ENCODE assay signal across 23 cellular contexts in genomic region chr2:158905824-158906223, GRCh38.
"Had no signal": no experiment of that assay in that cellular context is flagged by ENCODE, and none has a peak within 500 bp of the region (broad histone marks: within the 10 kb centered on the region; RNA-seq: fewer than 3 reads in every experiment).

No MANE protein-coding gene starts in this region.

- H3K4me1 ChIP-seq: psoas muscle, uterus had no signal

- H3K36me3 ChIP-seq: neutrophil, spleen, uterus had no signal

- H3K27me3 Mint-ChIP-seq: stimulated activated naive CD8-positive, alpha-beta T cell treated with anti-CD3 and anti-CD28 coated beads, Interleukin-15, amount 100 ng/mL, for 72 hours; type B pancreatic cell had no signal

- DNase-seq: cortex of kidney; dorsolateral prefrontal cortex; effector CD8-positive, alpha-beta T cell; foreskin melanocyte; head of caudate nucleus; left colon; mammary epithelial cell; natural killer cell; psoas muscle; retina; spleen; stimulated activated CD4-positive, alpha-beta T cell treated with anti-CD3 and anti-CD28 coated beads, Interleukin-15, amount 100 ng/mL, for 24 hours; stimulated activated CD4-positive, alpha-beta T cell treated with anti-CD3 and anti-CD28 coated beads, Interleukin-2, amount 100 ng/mL, for 24 hours; stimulated activated CD4-positive, alpha-beta T cell treated with anti-CD3 and anti-CD28 coated beads, Interleukin-4, amount 100 ng/mL, for 4 hours; stimulated activated naive B cell treated with anti-CD40 and anti-IgM and Interleukin-4, amounts not matched to agents 10 μg/mL and 1 μg/mL and 100 μg/mL, for 72 hours; stimulated activated naive CD8-positive, alpha-beta T cell treated with anti-CD3 and anti-CD28 coated beads, Interleukin-15, amount 100 ng/mL, for 72 hours; uterus had no signal

- H3K27ac Mint-ChIP-seq: natural killer cell; stimulated activated naive B cell treated with anti-CD40 and anti-IgM and Interleukin-4, amounts not matched to agents 10 μg/mL and 1 μg/mL and 100 μg/mL, for 72 hours; stimulated activated naive CD8-positive, alpha-beta T cell treated with anti-CD3 and anti-CD28 coated beads, Interleukin-15, amount 100 ng/mL, for 72 hours; type B pancreatic cell had no signal

- H3K4me3 ChIP-seq: dorsolateral prefrontal cortex, hepatocyte, psoas muscle, spleen, uterus had no signal

- H2AFZ ChIP-seq: hepatocyte had no signal

- H3K36me3 Mint-ChIP-seq: natural killer cell; stimulated activated naive B cell treated with anti-CD40 and anti-IgM and Interleukin-4, amounts not matched to agents 10 μg/mL and 1 μg/mL and 100 μg/mL, for 72 hours; type B pancreatic cell had no signal

- H3K4me1 Mint-ChIP-seq: central memory CD8-positive, alpha-beta T cell; natural killer cell; stimulated activated naive B cell treated with anti-CD40 and anti-IgM and Interleukin-4, amounts not matched to agents 10 μg/mL and 1 μg/mL and 100 μg/mL, for 72 hours; stimulated activated naive CD8-positive, alpha-beta T cell treated with anti-CD3 and anti-CD28 coated beads, Interleukin-15, amount 100 ng/mL, for 72 hours had no signal

- H3K9me3 ChIP-seq: neutrophil, psoas muscle, spleen, uterus had no signal

- H3K4me3 Mint-ChIP-seq: central memory CD8-positive, alpha-beta T cell; natural killer cell; stimulated activated naive B cell treated with anti-CD40 and anti-IgM and Interleukin-4, amounts not matched to agents 10 μg/mL and 1 μg/mL and 100 μg/mL, for 72 hours; stimulated activated naive CD8-positive, alpha-beta T cell treated with anti-CD3 and anti-CD28 coated beads, Interleukin-15, amount 100 ng/mL, for 72 hours; type B pancreatic cell had no signal

- H3K4me2 ChIP-seq: hepatocyte had no signal

- H3K27ac ChIP-seq: dorsolateral prefrontal cortex, hepatocyte, neutrophil, psoas muscle, spleen had no signal

- H3K9me3 Mint-ChIP-seq: central memory CD8-positive, alpha-beta T cell; natural killer cell; stimulated activated naive B cell treated with anti-CD40 and anti-IgM and Interleukin-4, amounts not matched to agents 10 μg/mL and 1 μg/mL and 100 μg/mL, for 72 hours; stimulated activated naive CD8-positive, alpha-beta T cell treated with anti-CD3 and anti-CD28 coated beads, Interleukin-15, amount 100 ng/mL, for 72 hours; type B pancreatic cell had no signal

- H3K79me2 ChIP-seq: hepatocyte had no signal

- ATAC-seq: esophagus mucosa; left colon; natural killer cell; psoas muscle; sciatic nerve; stimulated activated naive B cell treated with anti-CD40 and anti-IgM and Interleukin-4, amounts not matched to agents 10 μg/mL and 1 μg/mL and 100 μg/mL, for 72 hours; stimulated activated naive CD8-positive, alpha-beta T cell treated with anti-CD3 and anti-CD28 coated beads, Interleukin-15, amount 100 ng/mL, for 72 hours had no signal

- H3K27me3 ChIP-seq: dorsolateral prefrontal cortex, hepatocyte, neutrophil, spleen, uterus had no signal
